13 cellular contexts compared by ENCODE assay signal in genomic region chr12:10497602-10498001, GRCh38. TPM values are rescaled to one million over a fixed set of nuclear protein-coding genes. Genes with fewer than 3 reads are reported as not detected.
DNase-seq lines count a peak whose midpoint lies in the region; ATAC-seq lines count a peak whose summit lies in the region.
"Had no signal": no experiment of that assay in that cellular context is flagged by ENCODE, and none has a peak within 500 bp of the region (broad histone marks: within the 10 kb centered on the region; RNA-seq: fewer than 3 reads in every experiment).

No MANE protein-coding gene starts in this region.

- H3K4me1 ChIP-seq in naive thymus-derived CD4-positive, alpha-beta T cell (ENCODE audit: control insufficient read depth in 2 of 2, insufficient read depth in 2 of 2, low read length in 2 of 2), result peaks cover 0 to 12% of the 10 kb centered on the region in 2 donors
- H3K4me1 ChIP-seq: heart left ventricle had no signal

- no peaks in the 10 kb centered on the region for H3K9me3 ChIP-seq in naive thymus-derived CD4-positive, alpha-beta T cell (ENCODE audit: control insufficient read depth in 2 of 3, low read length in 3 of 3)

- POLR2A ChIA-PET in naive thymus-derived CD4-positive, alpha-beta T cell (lab: Charles Lee), result no interaction called here

- intact Hi-C loops in naive thymus-derived CD4-positive, alpha-beta T cell (cut with micrococcal nuclease), result no loop called here

- CTCF ChIA-PET in naive thymus-derived CD4-positive, alpha-beta T cell (lab: Charles Lee), result no interaction called here

- no peaks in the 10 kb centered on the region for H3K36me3 ChIP-seq in naive thymus-derived CD4-positive, alpha-beta T cell (ENCODE audit: control insufficient read depth in 2 of 3, insufficient read depth in 3 of 3, low read length in 3 of 3)
- H3K36me3 ChIP-seq: heart left ventricle had no signal

- peaks cover 22% of the 10 kb centered on the region for H3K4me1 Mint-ChIP-seq in activated T-cell treated with anti-CD3 and anti-CD28 coated beads, Interleukin-2, amount 50 U/mL, for 72 hours (ENCODE audit: low read depth)
- peaks cover 0 to 4% (median 0%) of the 10 kb centered on the region in 7 donors for H3K4me1 Mint-ChIP-seq in naive thymus-derived CD4-positive, alpha-beta T cell
- H3K4me1 Mint-ChIP-seq in stimulated activated naive CD8-positive, alpha-beta T cell treated with anti-CD3 and anti-CD28 coated beads, Interleukin-15, amount 100 ng/mL, for 72 hours, result peaks cover 58% of the 10 kb centered on the region

- H3K27ac Mint-ChIP-seq in activated T-cell treated with anti-CD3 and anti-CD28 coated beads, Interleukin-2, amount 50 U/mL, for 72 hours, result peak overlapping the region; percentile 95
- H3K27ac Mint-ChIP-seq in naive thymus-derived CD4-positive, alpha-beta T cell, result no peak overlapping the region
- H3K27ac Mint-ChIP-seq in stimulated activated naive CD8-positive, alpha-beta T cell treated with anti-CD3 and anti-CD28 coated beads, Interleukin-15, amount 100 ng/mL, for 72 hours, result peak overlapping the region; percentile 88 to 93

- H3K4me3 Mint-ChIP-seq in activated T-cell treated with anti-CD3 and anti-CD28 coated beads, Interleukin-2, amount 50 U/mL, for 72 hours, result peak overlapping the region; percentile 28 to 82
- no peak overlapping the region for H3K4me3 Mint-ChIP-seq in naive thymus-derived CD4-positive, alpha-beta T cell
- H3K4me3 Mint-ChIP-seq in stimulated activated naive CD8-positive, alpha-beta T cell treated with anti-CD3 and anti-CD28 coated beads, Interleukin-15, amount 100 ng/mL, for 72 hours, result peak overlapping the region; percentile 67 to 71

- H3K27ac ChIP-seq in naive thymus-derived CD4-positive, alpha-beta T cell (ENCODE audit: low read depth, low read length), result no peak overlapping the region
- H3K27ac ChIP-seq: heart left ventricle had no signal

- peak; percentile 100 for ATAC-seq in activated T-cell treated with anti-CD3 and anti-CD28 coated beads, Interleukin-2, amount 50 U/mL, for 72 hours (replicated peaks in 1 of 2)
- ATAC-seq in naive thymus-derived CD4-positive, alpha-beta T cell, result peak; percentile 83
- ATAC-seq in stimulated activated naive CD8-positive, alpha-beta T cell treated with anti-CD3 and anti-CD28 coated beads, Interleukin-15, amount 100 ng/mL, for 72 hours, result peak; percentile 100
- ATAC-seq in GM21528 (IDR thresholded peaks at IDR 0.05; ENCODE audit: low FRiP score, unreplicated experiment) (no peak), HG02623 (IDR thresholded peaks at IDR 0.05; ENCODE audit: unreplicated experiment) (no peak), GM21423 (IDR thresholded peaks at IDR 0.05; ENCODE audit: unreplicated experiment) (no peak)
- ATAC-seq: heart left ventricle had no signal

- peaks cover 24% of the 10 kb centered on the region for H3K27me3 Mint-ChIP-seq in activated T-cell treated with anti-CD3 and anti-CD28 coated beads, Interleukin-2, amount 50 U/mL, for 72 hours (ENCODE audit: low read depth)
- peaks cover 5 to 42% (median 28%) of the 10 kb centered on the region in 5 donors for H3K27me3 Mint-ChIP-seq in naive thymus-derived CD4-positive, alpha-beta T cell
- H3K27me3 Mint-ChIP-seq in stimulated activated naive CD8-positive, alpha-beta T cell treated with anti-CD3 and anti-CD28 coated beads, Interleukin-15, amount 100 ng/mL, for 72 hours, result no peaks in the 10 kb centered on the region

- H3K4me3 ChIP-seq in naive thymus-derived CD4-positive, alpha-beta T cell (ENCODE audit: low read length), result no peak overlapping the region
- H3K4me3 ChIP-seq: heart left ventricle had no signal

- H3K36me3 Mint-ChIP-seq in activated T-cell treated with anti-CD3 and anti-CD28 coated beads, Interleukin-2, amount 50 U/mL, for 72 hours (ENCODE audit: insufficient read depth in 2 of 2), result peaks cover 0 to 7% of the 10 kb centered on the region in 2 donors
- no peaks in the 10 kb centered on the region for H3K36me3 Mint-ChIP-seq in naive thymus-derived CD4-positive, alpha-beta T cell

- DNase-seq in activated naive CD4-positive, alpha-beta T cell treated with Interleukin-2 at 50 U/mL for 16 hours, result peak; percentile 8
- no peak for DNase-seq in activated naive CD4-positive, alpha-beta T cell (lab: John Stamatoyannopoulos, UW)
- DNase-seq in activated T-cell treated with anti-CD3 and anti-CD28 coated beads, Interleukin-2, amount 50 U/mL, for 72 hours, result peak; percentile 69 to 77
- DNase-seq in naive thymus-derived CD4-positive, alpha-beta T cell, result no peak
- DNase-seq in stimulated activated naive CD8-positive, alpha-beta T cell treated with anti-CD3 and anti-CD28 coated beads, Interleukin-15, amount 100 ng/mL, for 72 hours, result peak; percentile 68 to 85
- DNase-seq: ACHN, dermis blood vessel endothelial cell, heart left ventricle, MV-4-11, NCI-H526 treated with DMSO at 0.1 percent for 48 hours had no signal

- no peaks in the 10 kb centered on the region for H3K9me3 Mint-ChIP-seq in activated T-cell treated with anti-CD3 and anti-CD28 coated beads, Interleukin-2, amount 50 U/mL, for 72 hours
- peaks cover 0 to 1% (median 0%) of the 10 kb centered on the region in 11 donors for H3K9me3 Mint-ChIP-seq in naive thymus-derived CD4-positive, alpha-beta T cell
- peaks cover 12 to 20% of the 10 kb centered on the region in 2 donors for H3K9me3 Mint-ChIP-seq in stimulated activated naive CD8-positive, alpha-beta T cell treated with anti-CD3 and anti-CD28 coated beads, Interleukin-15, amount 100 ng/mL, for 72 hours

- peaks cover 0 to 7% of the 10 kb centered on the region in 2 donors for H3K27me3 ChIP-seq in naive thymus-derived CD4-positive, alpha-beta T cell (ENCODE audit: control insufficient read depth in 2 of 2, insufficient read depth in 2 of 2, low read length in 2 of 2)

RNA-seq across cellular contexts. Expression of gene EIF2S3B, which starts 8.1 kb away (rescaled TPM):
- total RNA-seq in activated T-cell treated with anti-CD3 and anti-CD28 coated beads, Interleukin-2, amount 50 U/mL, for 72 hours, result 1 to 10 TPM in 1 of 2 donors, under 1 TPM in 1; 0.63 to 1.2 TPM
- 1 to 10 TPM in 2 of 5 experiments, under 1 TPM in 2, not detected in 1; 0.37 to 2.0 (median 1.3) TPM for total RNA-seq in naive thymus-derived CD4-positive, alpha-beta T cell
- 1 to 10 TPM in 1 of 2 donors, under 1 TPM in 1; 0.27 to 1.5 TPM for polyA plus RNA-seq in naive thymus-derived CD4-positive, alpha-beta T cell

RNA-seq across cellular contexts. Expression of gene KLRC1, which starts 44.4 kb away (rescaled TPM):
- total RNA-seq in activated T-cell treated with anti-CD3 and anti-CD28 coated beads, Interleukin-2, amount 50 U/mL, for 72 hours, result 1 to 10 TPM; 3.1 to 9.0 TPM
- total RNA-seq in naive thymus-derived CD4-positive, alpha-beta T cell, result 1 to 10 TPM in 2 of 5 experiments, not detected in 3; 1.4 to 9.3 TPM
- under 1 TPM in 1 of 2 donors, not detected in 1; 0.37 TPM for polyA plus RNA-seq in naive thymus-derived CD4-positive, alpha-beta T cell
- total RNA-seq: dermis blood vessel endothelial cell had no signal

Comparison
In these comparisons a context has a peak if more than half of its experiments do, and no peak if none do; other contexts are left out.
1. DNase-seq: peak in activated naive CD4-positive, alpha-beta T cell treated with Interleukin-2 at 50 U/mL for 16 hours (single experiment), activated T-cell treated with anti-CD3 and anti-CD28 coated beads, Interleukin-2, amount 50 U/mL, for 72 hours (2 of 2) and stimulated activated naive CD8-positive, alpha-beta T cell treated with anti-CD3 and anti-CD28 coated beads, Interleukin-15, amount 100 ng/mL, for 72 hours (2 of 2); none in activated naive CD4-positive, alpha-beta T cell (0 of 4) and naive thymus-derived CD4-positive, alpha-beta T cell (0 of 9).
2. ATAC-seq: peak in activated T-cell treated with anti-CD3 and anti-CD28 coated beads, Interleukin-2, amount 50 U/mL, for 72 hours (2 of 2), naive thymus-derived CD4-positive, alpha-beta T cell (single experiment) and stimulated activated naive CD8-positive, alpha-beta T cell treated with anti-CD3 and anti-CD28 coated beads, Interleukin-15, amount 100 ng/mL, for 72 hours (single experiment); none in GM21528 (single experiment), HG02623 (single experiment) and GM21423 (single experiment).
3. H3K27ac Mint-ChIP-seq: peak in activated T-cell treated with anti-CD3 and anti-CD28 coated beads, Interleukin-2, amount 50 U/mL, for 72 hours (single experiment) and stimulated activated naive CD8-positive, alpha-beta T cell treated with anti-CD3 and anti-CD28 coated beads, Interleukin-15, amount 100 ng/mL, for 72 hours (2 of 2); none in naive thymus-derived CD4-positive, alpha-beta T cell (0 of 9).
4. H3K4me3 Mint-ChIP-seq: peak in activated T-cell treated with anti-CD3 and anti-CD28 coated beads, Interleukin-2, amount 50 U/mL, for 72 hours (2 of 2) and stimulated activated naive CD8-positive, alpha-beta T cell treated with anti-CD3 and anti-CD28 coated beads, Interleukin-15, amount 100 ng/mL, for 72 hours (2 of 2); none in naive thymus-derived CD4-positive, alpha-beta T cell (0 of 10).